In genomic region chr9:105248691-105249090, GRCh38 we compare ENCODE assay signal across 29 cellular contexts. TPM values are rescaled to one million over a fixed set of nuclear protein-coding genes. Genes with fewer than 3 reads are reported as not detected.
A peak's percentile ranks its signal among the peaks of the same experiment; 100 is the strongest.
DNase-seq lines count a peak whose midpoint lies in the region; ATAC-seq, FAIRE-seq and TF ChIP-seq lines count a peak whose summit lies in the region.
"Had no signal": no experiment of that assay in that cellular context is flagged by ENCODE, and none has a peak within 500 bp of the region (broad histone marks: within the 10 kb centered on the region; RNA-seq: fewer than 3 reads in every experiment).

No MANE protein-coding gene starts in this region.

- no peak overlapping the region for H3K18ac ChIP-seq in mesenchymal stem cell (ENCODE audit: low read depth in 1 of 2, low read length in 2 of 2)

- no peaks in the 10 kb centered on the region for H3K27me3 ChIP-seq in HepG2 (ENCODE audit: control insufficient read depth in 1 of 2, insufficient read depth in 2 of 2, low read length in 2 of 2)
- no peaks in the 10 kb centered on the region for H3K27me3 ChIP-seq in right lobe of liver
- no peaks in the 10 kb centered on the region for H3K27me3 ChIP-seq in adipocyte (replicated peaks; ENCODE audit: control insufficient read depth, insufficient read depth, low read length)
- H3K27me3 ChIP-seq in mesenchymal stem cell (ENCODE audit: control insufficient read depth in 1 of 2, insufficient read depth in 1 of 2, low read length in 2 of 2) = no peaks in the 10 kb centered on the region
- H3K27me3 ChIP-seq: heart left ventricle had no signal

- H3K4me1 ChIP-seq in HepG2 (ENCODE audit: insufficient read depth, low read length) (peaks cover 82% of the 10 kb centered on the region), right lobe of liver (peaks cover 0 to 50% (median 12%) of the 10 kb centered on the region in 4 donors), adipocyte (ENCODE audit: control insufficient read depth, insufficient read depth, low read length) (peaks cover 33% of the 10 kb centered on the region), mesenchymal stem cell (ENCODE audit: control insufficient read depth, insufficient read depth, low read depth, low read length) (no peaks in the 10 kb centered on the region)

- no peak overlapping the region for H2BK12ac ChIP-seq in mesenchymal stem cell (ENCODE audit: low read length in 2 of 2)

- H3K14ac ChIP-seq in mesenchymal stem cell (ENCODE audit: low read length in 2 of 2) = no peak overlapping the region

- CTCF ChIA-PET in HepG2 (lab: Yijun Ruan, JAX; ENCODE audit: low intra/inter-chr PET ratio, low total read pairs) = no interaction called here

- no peak overlapping the region for H3K4me2 ChIP-seq in HepG2 (ENCODE audit: low read depth, low read length)
- H3K4me2 ChIP-seq in mesenchymal stem cell (ENCODE audit: low read length, poor library complexity, severe bottlenecking) = no peak overlapping the region

- no peak for FAIRE-seq in HepG2 (lab: Jason Lieb, UNC)

- no peak for TF ChIP-seq EP300 in HepG2 (IDR thresholded peaks at IDR 0.05; ENCODE audit: low read depth in 2 of 2, low read length in 2 of 2)
- TF ChIP-seq EP300 in HepG2 (CRISPR knock-in tag; IDR thresholded peaks at IDR 0.05; ENCODE audit: borderline replicate concordance) = no peak

- DNase-seq in HepG2 (ENCODE audit: low spot score) (no peak), right lobe of liver (no peak), adipocyte (ENCODE audit: low read depth) (no peak), mesenchymal stem cell (no peak), NCI-H510A treated with DMSO at 0.1 percent for 48 hours (lab: John Stamatoyannopoulos, UW) (no peak)
- DNase-seq in activated naive CD4-positive, alpha-beta T cell treated with Interleukin-2 at 50 U/mL for 16 hours = no peak
- no peak for DNase-seq in activated CD4-positive, CD25-positive, alpha-beta regulatory T cell treated with anti-CD3 and anti-CD28 coated beads, Interleukin-2, amount 50 U/mL, for 72 hours
- DNase-seq: activated CD4-positive, alpha-beta T cell treated with anti-CD3 and anti-CD28 coated beads, Interleukin-2, amount 10 ng/mL, durations not matched to agents 7 days and 5 days; activated effector memory CD4-positive, alpha-beta T cell treated with Interleukin-2 at 50 U/mL for 16 hours; activated naive CD8-positive, alpha-beta T cell treated with anti-CD3 and anti-CD28 coated beads for 36 hours; activated T-cell treated with anti-CD3 and anti-CD28 coated beads, Interleukin-2, amount 50 U/mL, for 1 hour; aorta; Calu3; CD4-positive, CD25-positive, alpha-beta regulatory T cell; DND-41; effector memory CD8-positive, alpha-beta T cell; erythroblast; GF-D8; heart left ventricle; natural killer cell; NCI-H1105; NCI-H2029 treated with DMSO at 0.1 percent for 48 hours; NCI-H2227 treated with DMSO at 0.1 percent for 48 hours; NCI-H526 treated with DMSO at 0.1 percent for 48 hours; stimulated activated CD4-positive, alpha-beta T cell treated with anti-CD3 and anti-CD28 coated beads, Interleukin-15, amount 100 ng/mL, for 24 hours; stimulated activated CD4-positive, alpha-beta T cell treated with anti-CD3 and anti-CD28 coated beads, Interleukin-4, amount 100 ng/mL, for 4 hours; SW 1271 had no signal

- H3K4ac ChIP-seq in mesenchymal stem cell (ENCODE audit: low read depth in 1 of 2, low read length in 2 of 2) = no peak overlapping the region

- no peak overlapping the region for H2AK5ac ChIP-seq in mesenchymal stem cell (ENCODE audit: low read length, severe bottlenecking)

- BruUV-seq in HepG2 (replicated peaks; lab: Mats Ljungman, UMichigan) = no TSS peak

- H3K27ac ChIP-seq in HepG2 (ENCODE audit: extremely low read length, insufficient read depth, low read length) (no peak overlapping the region), right lobe of liver (no peak overlapping the region), mesenchymal stem cell (ENCODE audit: low read length, poor library complexity, severe bottlenecking) (no peak overlapping the region)
- H3K27ac ChIP-seq: coronary artery, heart left ventricle had no signal

- H3K36me3 ChIP-seq in HepG2 (replicated peaks in 1 of 2; ENCODE audit: control insufficient read depth in 1 of 2, insufficient read depth in 2 of 2, low read length in 2 of 2) = no peaks in the 10 kb centered on the region
- no peaks in the 10 kb centered on the region for H3K36me3 ChIP-seq in right lobe of liver
- H3K36me3 ChIP-seq in adipocyte (ENCODE audit: control insufficient read depth, insufficient read depth, low read length, severe bottlenecking) = no peaks in the 10 kb centered on the region
- H3K36me3 ChIP-seq in mesenchymal stem cell (ENCODE audit: control insufficient read depth in 1 of 2, insufficient read depth in 2 of 2, low read depth in 1 of 2, low read length in 2 of 2) = no peaks in the 10 kb centered on the region
- H3K36me3 ChIP-seq: heart left ventricle had no signal

- POLR2A ChIA-PET in HepG2 (lab: Yijun Ruan, JAX) = interaction anchor here (1.0 to 1.6 kb wide), 2 partner anchors 57 to 170 kb away, joined by 4 to 5 read pairs; no protein-coding TSS in a partner anchor

- H2BK15ac ChIP-seq in mesenchymal stem cell (ENCODE audit: low read depth, poor library complexity, severe bottlenecking) = no peak overlapping the region

- no peaks in the 10 kb centered on the region for H4K20me1 ChIP-seq in HepG2 (ENCODE audit: insufficient read depth, low read length)

- intact Hi-C loops in HepG2 (cut with micrococcal nuclease; ENCODE audit: unreplicated experiment) = loop anchor here (5.0 kb wide), 1 partner anchor 44 kb away; no protein-coding TSS in a partner anchor
- intact Hi-C loops in right lobe of liver (cut with DNase I) = no loop called here

- no peak for TF ChIP-seq RAD21 in HepG2 (CRISPR knock-in tag; IDR thresholded peaks at IDR 0.05)

- TF ChIP-seq CTCF in HepG2 (CRISPR knock-in tag; IDR thresholded peaks at IDR 0.05) = no peak
- no peak for TF ChIP-seq CTCF in right lobe of liver (IDR thresholded peaks at IDR 0.05)

- no peak overlapping the region for H4K8ac ChIP-seq in mesenchymal stem cell (ENCODE audit: low read length)

- TF ChIP-seq POLR2A in HepG2 (IDR thresholded peaks at IDR 0.05; ENCODE audit: insufficient read depth in 1 of 2, low read depth in 2 of 2, low read length in 2 of 2) (no peak), right lobe of liver (IDR thresholded peaks at IDR 0.05) (no peak)

- 86% methylated on average over 3 of the region's 3 CpGs for WGBS in HepG2 (ENCODE audit: low lambda C conversion rate)
- WGBS in right lobe of liver (ENCODE audit: insufficient coverage, low coverage, low lambda C conversion rate, missing lambda C conversion rate) = 78% methylated on average over 3 of the region's 3 CpGs
- 99% methylated on average over 3 of the region's 3 CpGs for WGBS in mesenchymal stem cell

- H2BK120ac ChIP-seq in mesenchymal stem cell (ENCODE audit: low read depth, low read length) = no peak overlapping the region

- in situ Hi-C loops in HepG2 (cut with HindIII; ENCODE audit: extremely low pct_ligation_motif_present, low pct_unique_long_range_greater_than_20kb) = no loop called here

- H3K9me3 ChIP-seq in HepG2 (ENCODE audit: low read length) (no peaks in the 10 kb centered on the region), right lobe of liver (no peaks in the 10 kb centered on the region), adipocyte (ENCODE audit: control insufficient read depth, low read length) (no peaks in the 10 kb centered on the region), mesenchymal stem cell (ENCODE audit: control insufficient read depth, low read length) (no peaks in the 10 kb centered on the region)
- H3K9me3 ChIP-seq: heart left ventricle had no signal

- H3K23ac ChIP-seq in mesenchymal stem cell (ENCODE audit: low read length in 2 of 2) = no peak overlapping the region

- no peak overlapping the region for H3K4me3 ChIP-seq in HepG2 (replicated peaks in 1 of 3; ENCODE audit: insufficient read depth in 1 of 3, low read depth in 2 of 3, low read length in 3 of 3)
- H3K4me3 ChIP-seq in right lobe of liver = no peak overlapping the region
- peak overlapping the region; percentile 92 for H3K4me3 ChIP-seq in adipocyte (ENCODE audit: low read length)
- H3K4me3 ChIP-seq in mesenchymal stem cell (ENCODE audit: insufficient read depth in 1 of 2, low read depth in 1 of 2, low read length in 2 of 2) = no peak overlapping the region
- H3K4me3 ChIP-seq: coronary artery, heart left ventricle had no signal

- H2AFZ ChIP-seq in HepG2 (ENCODE audit: low read length) (no peak overlapping the region), mesenchymal stem cell (ENCODE audit: low read depth, low read length) (no peak overlapping the region)

- no peak overlapping the region for H2BK5ac ChIP-seq in mesenchymal stem cell (ENCODE audit: low read depth, low read length, poor library complexity, severe bottlenecking)

- no peak overlapping the region for H4K91ac ChIP-seq in mesenchymal stem cell (ENCODE audit: low read length)

- ATAC-seq in HepG2 = no peak
- no peak for ATAC-seq in right lobe of liver
- no peak for ATAC-seq in GM21381 (IDR thresholded peaks at IDR 0.05; ENCODE audit: unreplicated experiment)
- ATAC-seq: effector memory CD8-positive, alpha-beta T cell; heart left ventricle; natural killer cell had no signal

- H3K79me2 ChIP-seq in HepG2 (ENCODE audit: insufficient read depth, low read length) = peaks cover 86% of the 10 kb centered on the region

- H3K79me1 ChIP-seq in mesenchymal stem cell (replicated peaks; ENCODE audit: low read length, poor library complexity, severe bottlenecking) = peaks cover 32% of the 10 kb centered on the region

- H3K9ac ChIP-seq in HepG2 (ENCODE audit: insufficient read depth, low read depth, low read length) (0 out of 2 replicates have a peak overlapping the region, but pooled peaks have one; percentile 13), adipocyte (ENCODE audit: low read length) (peak overlapping the region; percentile 8), mesenchymal stem cell (ENCODE audit: low read length) (peak overlapping the region; percentile 24)

RNA-seq across cellular contexts. Expression of gene SLC44A1, which starts 4.2 kb away (rescaled TPM):
- total RNA-seq in HepG2 (2016; rRNA removed; fragmentation: Illumina TruSeq; extraction: Trizol) (30.4 and 40.8 TPM in 2 replicates), right lobe of liver (10 to 100 TPM; 44.7 to 73.2 (median 50.1) TPM)
- total RNA-seq in HepG2 (2016; cell fraction: cytosol; rRNA removed; fragmentation: Illumina TruSeq; extraction: Trizol; ENCODE audit: low read depth) = 12.0 and 12.2 TPM in 2 replicates
- 31.5 and 39.4 TPM in 2 replicates for total RNA-seq in HepG2 (2016; cell fraction: insoluble cytoplasmic fraction; rRNA removed; fragmentation: Illumina TruSeq; extraction: Trizol)
- total RNA-seq in HepG2 (2016; cell fraction: membrane; rRNA removed; fragmentation: Illumina TruSeq; extraction: Trizol) = 34.7 and 38.3 TPM in 2 replicates
- total RNA-seq in HepG2 (2016; cell fraction: nucleus; rRNA removed; fragmentation: Illumina TruSeq; extraction: Trizol) = 31.6 and 40.2 TPM in 2 replicates
- 21.1 and 21.4 TPM in 2 replicates for polyA plus RNA-seq in HepG2 (2011; rRNA removed)
- 15.7 and 26.2 TPM in 2 replicates for polyA plus RNA-seq in HepG2 (2011; cell fraction: cytosol; rRNA removed)
- polyA plus RNA-seq in HepG2 (2011; cell fraction: nucleus; rRNA removed) = 7.9 and 11.1 TPM in 2 replicates
- 38.1 and 40.7 TPM in 2 replicates for polyA plus RNA-seq in HepG2 (2012)
- 5.0 and 7.1 TPM in 2 replicates for polyA plus RNA-seq in HepG2 (2016; cell fraction: cytosol; fragmentation: Illumina TruSeq; extraction: Trizol; ENCODE audit: low read depth)
- polyA plus RNA-seq in HepG2 (2016; cell fraction: insoluble cytoplasmic fraction; fragmentation: Illumina TruSeq; extraction: Trizol; ENCODE audit: low read depth) = 20.0 and 22.2 TPM in 2 replicates
- polyA plus RNA-seq in HepG2 (2016; cell fraction: membrane; fragmentation: Illumina TruSeq; extraction: Trizol; ENCODE audit: low read depth) = 13.9 and 16.2 TPM in 2 replicates
- 26.5 and 26.7 TPM in 2 replicates for polyA plus RNA-seq in HepG2 (2016; cell fraction: nucleus; fragmentation: Illumina TruSeq; extraction: Trizol; ENCODE audit: insufficient read depth, low read depth)
- 69.1 and 73.0 TPM in 2 replicates for polyA minus RNA-seq in HepG2 (2011; rRNA and poly(A)+ RNA removed; ENCODE audit: low replicate concordance)
- 23.7 and 37.4 TPM in 2 replicates for polyA minus RNA-seq in HepG2 (2011; cell fraction: cytosol; rRNA and poly(A)+ RNA removed)
- polyA minus RNA-seq in HepG2 (2011; cell fraction: nucleus; rRNA and poly(A)+ RNA removed) = 30.1 and 37.0 TPM in 2 replicates
- polyA plus RNA-seq in mesenchymal stem cell (2013, experiment 1 of 2) = 22.8 TPM
- 22.9 TPM for polyA plus RNA-seq in mesenchymal stem cell (2013, experiment 2 of 2)
